Comparison of ENCODE assay signal across 22 cellular contexts in genomic region chr6:114280239-114280982, GRCh38.
A peak's percentile ranks its signal among the peaks of the same experiment; 100 is the strongest.
DNase-seq lines count a peak whose midpoint lies in the region; ATAC-seq and TF ChIP-seq lines count a peak whose summit lies in the region.
"Had no signal": no experiment of that assay in that cellular context is flagged by ENCODE, and none has a peak within 500 bp of the region (broad histone marks: within the 10 kb centered on the region; RNA-seq: fewer than 3 reads in every experiment).

No MANE protein-coding gene starts in this region.

- H3K9me3 Mint-ChIP-seq in H9 (no peaks in the 10 kb centered on the region), glutamatergic neuron (ENCODE audit: unreplicated experiment) (peaks cover 8% of the 10 kb centered on the region)
- H3K9me3 Mint-ChIP-seq: CD4-positive, alpha-beta T cell had no signal

- no CpG with 5 or more reads among the region's 7 CpGs for WGBS in H9 (ENCODE audit: extremely low coverage, insufficient read length, low lambda C conversion rate)
- no CpG with 5 or more reads among the region's 7 CpGs for WGBS in trophoblast cell (ENCODE audit: extremely low coverage, insufficient coverage, insufficient read length)

- H4K8ac ChIP-seq in H9 (replicated peaks; ENCODE audit: insufficient read length, low read depth, low read length) (no peak overlapping the region), trophoblast cell (ENCODE audit: low read depth, low read length) (no peak overlapping the region)

- no peak overlapping the region for H2AK5ac ChIP-seq in H9 (ENCODE audit: insufficient read length, low read length)
- H2AK5ac ChIP-seq in trophoblast cell (ENCODE audit: low read length): no peak overlapping the region

- H4K12ac ChIP-seq in trophoblast cell (ENCODE audit: low read depth, low read length): no peak overlapping the region

- H3K14ac ChIP-seq in H9 (ENCODE audit: insufficient read depth, low read length) (no peak overlapping the region), trophoblast cell (ENCODE audit: low read length) (no peak overlapping the region)

- DNase-seq in ELF-1 (ENCODE audit: low read depth, low spot score) (peak; percentile 6), H9 (no peak), glutamatergic neuron (no peak), trophoblast cell (peak; percentile 66 to 73), NCI-H1417 treated with DMSO at 0.1 percent for 48 hours (lab: John Stamatoyannopoulos, UW) (no peak), NCI-H1436 (lab: John Stamatoyannopoulos, UW) (no peak)
- DNase-seq: 8988T; ACHN; AML-193; BE2C; CD4-positive, alpha-beta T cell; CD8-positive, alpha-beta memory T cell; DMS 273 treated with DMSO at 0.1 percent for 48 hours; DMS79; EL; GF-D8; H7 had no signal

- H2BK15ac ChIP-seq in H9 (ENCODE audit: low read depth, low read length): no peak overlapping the region

- H4K5ac ChIP-seq in H9 (ENCODE audit: insufficient read length, low read depth, low read length): no peak overlapping the region

- H3K4me1 ChIP-seq in H9 (ENCODE audit: insufficient read depth, low read length): peaks cover 8% of the 10 kb centered on the region
- no peaks in the 10 kb centered on the region for H3K4me1 ChIP-seq in trophoblast cell (ENCODE audit: control insufficient read depth in 1 of 2, insufficient read depth in 2 of 2, low read length in 2 of 2)
- H3K4me1 ChIP-seq: A549 had no signal

- H3K23ac ChIP-seq in H9 (ENCODE audit: insufficient read length, low read depth, low read length): no peak overlapping the region
- H3K23ac ChIP-seq in trophoblast cell (ENCODE audit: low read length): no peak overlapping the region

- H2BK20ac ChIP-seq in H9 (ENCODE audit: low read depth, low read length, poor library complexity, severe bottlenecking): no peak overlapping the region

- H3K4me1 Mint-ChIP-seq in H9: peaks cover 74 to 77% of the 10 kb centered on the region in 2 experiments
- peaks cover 56% of the 10 kb centered on the region for H3K4me1 Mint-ChIP-seq in glutamatergic neuron (ENCODE audit: low read depth, unreplicated experiment)
- H3K4me1 Mint-ChIP-seq: CD14-positive monocyte; CD8-positive, alpha-beta memory T cell had no signal

- H3K79me1 ChIP-seq in H9 (ENCODE audit: insufficient read depth, low read depth, low read length, poor library complexity, severe bottlenecking): no peaks in the 10 kb centered on the region
- no peaks in the 10 kb centered on the region for H3K79me1 ChIP-seq in trophoblast cell (ENCODE audit: low read length)

- TF ChIP-seq CTCF in H9 (conservative IDR thresholded peaks at IDR 0.05) (no peak), glutamatergic neuron (IDR thresholded peaks at IDR 0.05; ENCODE audit: partially characterized antibody, unreplicated experiment) (no peak)

- no peak overlapping the region for H4K91ac ChIP-seq in H9 (ENCODE audit: insufficient read length, low read depth, low read length)
- no peak overlapping the region for H4K91ac ChIP-seq in trophoblast cell (ENCODE audit: low read depth, low read length)

- no peak overlapping the region for H3K56ac ChIP-seq in H9 (ENCODE audit: insufficient read length, low read depth, low read length)

- H2BK5ac ChIP-seq in H9 (ENCODE audit: insufficient read length, low read length) (no peak overlapping the region), trophoblast cell (ENCODE audit: low read depth, low read length, poor library complexity) (no peak overlapping the region)

- H4K20me1 ChIP-seq in H9 (ENCODE audit: control insufficient read depth, insufficient read depth, insufficient read length): no peaks in the 10 kb centered on the region
- H4K20me1 ChIP-seq: BLaER1 treated with 17β-estradiol and CSF1 and Interleukin-3, amounts not matched to agents 10 nM and 100 nM had no signal

- H3K27ac Mint-ChIP-seq in H9: peak overlapping the region in 2 of 3 experiments; percentile 17 to 62; a peak in 3 of 7 replicates
- H3K27ac Mint-ChIP-seq in glutamatergic neuron (ENCODE audit: unreplicated experiment): peak overlapping the region; percentile 28
- H3K27ac Mint-ChIP-seq: CD14-positive monocyte; CD4-positive, alpha-beta T cell had no signal

- H2AFZ ChIP-seq in H9 (ENCODE audit: low read length) (no peak overlapping the region), trophoblast cell (ENCODE audit: insufficient read depth, low read length, poor library complexity) (no peak overlapping the region)

- H3K36me3 ChIP-seq in trophoblast cell (ENCODE audit: control insufficient read depth in 1 of 2, insufficient read depth in 2 of 2, low read length in 2 of 2): no peaks in the 10 kb centered on the region
- H3K36me3 ChIP-seq: BLaER1 treated with 17β-estradiol and CSF1 and Interleukin-3, amounts not matched to agents 10 nM and 100 nM had no signal

- H3K18ac ChIP-seq in H9 (ENCODE audit: insufficient read length, low read depth, low read length) (no peak overlapping the region), trophoblast cell (ENCODE audit: low read length) (no peak overlapping the region)

- no peak for ATAC-seq in HG02678 (IDR thresholded peaks at IDR 0.05; ENCODE audit: unreplicated experiment)
- ATAC-seq: A549, HCT116 had no signal

- H3K4ac ChIP-seq in H9 (ENCODE audit: low read depth, low read length): no peak overlapping the region
- no peak overlapping the region for H3K4ac ChIP-seq in trophoblast cell (ENCODE audit: low read depth, low read length)

- no peaks in the 10 kb centered on the region for H3K9me3 ChIP-seq in H9 (ENCODE audit: control insufficient read depth, low read depth, low read length)
- no peaks in the 10 kb centered on the region for H3K9me3 ChIP-seq in trophoblast cell (ENCODE audit: insufficient read depth, low read depth, low read length)
- H3K9me3 ChIP-seq: A549; BE2C; BLaER1 treated with 17β-estradiol and CSF1 and Interleukin-3, amounts not matched to agents 10 nM and 100 nM had no signal

- H3K79me2 ChIP-seq in H9 (ENCODE audit: insufficient read depth, low read length) (no peaks in the 10 kb centered on the region), trophoblast cell (ENCODE audit: control insufficient read depth, insufficient read depth, low read length, poor library complexity) (no peaks in the 10 kb centered on the region)

- H3K9ac ChIP-seq in H9 (ENCODE audit: extremely low read depth, insufficient read length, low read length) (no peak overlapping the region), trophoblast cell (ENCODE audit: low read length) (no peak overlapping the region)
- H3K9ac ChIP-seq: BLaER1 treated with 17β-estradiol and CSF1 and Interleukin-3, amounts not matched to agents 10 nM and 100 nM had no signal

- H3K4me2 ChIP-seq in H9 (ENCODE audit: insufficient read depth, insufficient read length, low read length) (no peak overlapping the region), trophoblast cell (ENCODE audit: low read length) (no peak overlapping the region)
- H3K4me2 ChIP-seq: A549; BLaER1 treated with 17β-estradiol and CSF1 and Interleukin-3, amounts not matched to agents 10 nM and 100 nM had no signal

- no peak overlapping the region for H2BK12ac ChIP-seq in H9 (ENCODE audit: insufficient read length, low read depth, low read length)
- H2BK12ac ChIP-seq in trophoblast cell (ENCODE audit: low read length): no peak overlapping the region

- H3K4me3 ChIP-seq in trophoblast cell (ENCODE audit: low read depth, low read length): no peak overlapping the region
- H3K4me3 ChIP-seq: A549; BLaER1 treated with 17β-estradiol and CSF1 and Interleukin-3, amounts not matched to agents 10 nM and 100 nM had no signal

- H3K27me3 Mint-ChIP-seq in H9 (ENCODE audit: low read depth): no peaks in the 10 kb centered on the region
- peaks cover 7% of the 10 kb centered on the region for H3K27me3 Mint-ChIP-seq in glutamatergic neuron (ENCODE audit: unreplicated experiment)

- H3K36me3 Mint-ChIP-seq in H9 (ENCODE audit: insufficient read depth in 1 of 3, low read depth in 3 of 3): peaks cover 0 to 7% (median 6%) of the 10 kb centered on the region in 3 experiments; a peak in 4 of 7 replicates
- H3K36me3 Mint-ChIP-seq in glutamatergic neuron (ENCODE audit: unreplicated experiment): no peaks in the 10 kb centered on the region
- H3K36me3 Mint-ChIP-seq: CD14-positive monocyte; CD8-positive, alpha-beta memory T cell had no signal

- no peak overlapping the region for H3T11ph ChIP-seq in H9 (ENCODE audit: low read length)

- no peak overlapping the region for H3K27ac ChIP-seq in H9 (ENCODE audit: insufficient read length, low read depth, low read length)
- H3K27ac ChIP-seq in trophoblast cell (ENCODE audit: low read depth, low read length): no peak overlapping the region
- H3K27ac ChIP-seq: A549; BLaER1 treated with 17β-estradiol and CSF1 and Interleukin-3, amounts not matched to agents 10 nM and 100 nM had no signal

- H3K27me3 ChIP-seq in H9 (ENCODE audit: insufficient read depth, low read length) (no peaks in the 10 kb centered on the region), trophoblast cell (ENCODE audit: insufficient read depth, low read length) (no peaks in the 10 kb centered on the region)
- H3K27me3 ChIP-seq: BE2C; BLaER1 treated with 17β-estradiol and CSF1 and Interleukin-3, amounts not matched to agents 10 nM and 100 nM had no signal

- H3K23me2 ChIP-seq in H9 (ENCODE audit: insufficient read length, low read depth, low read length, poor library complexity, severe bottlenecking): no peaks in the 10 kb centered on the region

- H3K4me3 Mint-ChIP-seq in H9: no peak overlapping the region
- peak overlapping the region; percentile 57 for H3K4me3 Mint-ChIP-seq in glutamatergic neuron (ENCODE audit: unreplicated experiment)
- H3K4me3 Mint-ChIP-seq: CD14-positive monocyte; CD4-positive, alpha-beta T cell; CD8-positive, alpha-beta memory T cell had no signal

- no peak overlapping the region for H2BK120ac ChIP-seq in H9 (ENCODE audit: low read depth, low read length, poor library complexity, severe bottlenecking)
- no peak overlapping the region for H2BK120ac ChIP-seq in trophoblast cell (ENCODE audit: insufficient read depth, low read length, poor library complexity)

Comparison
In these comparisons a context has a peak if more than half of its experiments do, and no peak if none do; other contexts are left out.
1. DNase-seq: peak in ELF-1 (single experiment) and trophoblast cell (2 of 2); none in H9 (single experiment), glutamatergic neuron (single experiment), NCI-H1417 treated with DMSO at 0.1 percent for 48 hours (single experiment) and NCI-H1436 (single experiment).